ENCODE assay signal across 11 cellular contexts in the genomic region with DNA sequence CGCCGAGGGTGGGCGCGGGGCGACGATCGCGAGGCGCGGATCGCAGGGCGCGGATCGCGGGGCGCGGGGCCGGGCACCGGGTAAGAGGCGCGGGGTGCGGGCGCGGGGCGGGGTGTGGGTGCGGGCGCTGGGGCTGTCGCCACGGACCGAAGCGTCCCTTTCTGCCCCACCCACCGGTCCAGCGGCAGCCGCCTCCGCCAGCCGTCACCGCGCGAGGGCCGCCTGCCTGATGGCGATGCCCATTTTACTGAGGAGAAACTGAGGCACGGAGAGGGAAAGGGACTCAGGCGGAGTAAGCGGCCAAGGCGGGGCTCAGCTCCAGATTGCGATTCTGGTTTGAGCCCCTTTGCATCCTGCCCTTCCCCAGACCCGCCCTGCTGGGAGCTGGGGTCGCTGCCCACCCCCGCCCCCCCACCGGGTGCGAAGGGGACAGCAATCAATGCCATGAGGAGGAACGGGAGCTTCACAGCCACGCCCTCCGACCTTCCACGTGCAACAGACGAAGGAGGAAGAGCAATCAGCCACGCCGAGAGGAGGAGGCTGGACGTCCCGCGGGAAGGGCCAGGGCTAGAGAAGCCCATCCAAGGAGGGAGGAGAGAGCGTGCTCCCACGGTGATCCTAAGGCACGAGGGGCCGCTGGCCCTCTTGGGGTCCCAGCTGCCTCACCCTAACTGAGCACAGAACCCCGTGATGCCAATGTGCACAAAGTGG. TPM values are rescaled to one million over a fixed set of nuclear protein-coding genes. Genes with fewer than 3 reads are reported as not detected.
DNase-seq lines count a peak whose midpoint lies in the region; ATAC-seq and TF ChIP-seq lines count a peak whose summit lies in the region.
"Had no signal": no experiment of that assay in that cellular context is flagged by ENCODE, and none has a peak within 500 bp of the region (broad histone marks: within the 10 kb centered on the region; RNA-seq: fewer than 3 reads in every experiment).

No MANE protein-coding gene starts in this region.

- intact Hi-C loops in A673 (cut with micrococcal nuclease; ENCODE audit: unreplicated experiment) (no loop called here), dorsolateral prefrontal cortex (cut with DNase I) (no loop called here)

- no peak overlapping the region for H3K27ac Mint-ChIP-seq in naive thymus-derived CD8-positive, alpha-beta T cell
- H3K27ac Mint-ChIP-seq: CD4-positive, alpha-beta T cell had no signal

- peak overlapping the region in 5 of 10 donors; percentile 33 to 54 (median 41) for H3K4me3 Mint-ChIP-seq in naive thymus-derived CD8-positive, alpha-beta T cell
- H3K4me3 Mint-ChIP-seq: CD4-positive, alpha-beta T cell had no signal

- H3K9me3 Mint-ChIP-seq in naive thymus-derived CD8-positive, alpha-beta T cell = peaks cover 0 to 2% (median 0%) of the 10 kb centered on the region in 9 donors
- H3K9me3 Mint-ChIP-seq: CD4-positive, alpha-beta T cell; naive thymus-derived CD4-positive, alpha-beta T cell had no signal

- peaks cover 61% of the 10 kb centered on the region for H3K27me3 ChIP-seq in A673 (replicated peaks; ENCODE audit: insufficient read depth, low read depth, low read length, poor library complexity)
- H3K27me3 ChIP-seq in HUES48 (ENCODE audit: control insufficient read depth, insufficient read depth, low read length) = peaks cover 76% of the 10 kb centered on the region
- peaks cover 0 to 23% (median 4%) of the 10 kb centered on the region in 45 donors for H3K27me3 ChIP-seq in dorsolateral prefrontal cortex

- POLR2A ChIA-PET in A673 (lab: Charles Lee; ENCODE audit: low non-redundant PET) = no interaction called here
- POLR2A ChIA-PET in naive thymus-derived CD8-positive, alpha-beta T cell (lab: Charles Lee) = no interaction called here

- peak overlapping the region; percentile 23 for H3K4me3 ChIP-seq in A673 (ENCODE audit: low read depth, low read length, poor library complexity, severe bottlenecking)
- H3K4me3 ChIP-seq in HUES48 (ENCODE audit: low read depth, low read length) = peak overlapping the region; percentile 6; the same call in 1 of the 2 replicates
- peak overlapping the region in 58 of 59 donors; percentile 8 to 75 (median 53) for H3K4me3 ChIP-seq in dorsolateral prefrontal cortex

- no peaks in the 10 kb centered on the region for H3K36me3 ChIP-seq in A673 (ENCODE audit: insufficient read depth, low read length, poor library complexity, severe bottlenecking)
- H3K36me3 ChIP-seq in HUES48 (ENCODE audit: control insufficient read depth, insufficient read depth, low read length) = no peaks in the 10 kb centered on the region

- TF ChIP-seq CTCF in A673 (conservative IDR thresholded peaks at IDR 0.05; ENCODE audit: low read depth, low read length) (no peak), dorsolateral prefrontal cortex (IDR thresholded peaks at IDR 0.05 in 54 of 56, conservative IDR thresholded peaks at IDR 0.05 in 2 of 56; ENCODE audit: low read depth in 1 of 56, partially characterized antibody in 56 of 56) (no peak)

- DNase-seq in A673 (ENCODE audit: low spot score) = no peak
- no peak for DNase-seq in dorsolateral prefrontal cortex
- no peak for DNase-seq in naive thymus-derived CD8-positive, alpha-beta T cell
- DNase-seq in SW 1271 (lab: John Stamatoyannopoulos, UW) = no peak
- DNase-seq in NCI-H1436 (lab: John Stamatoyannopoulos, UW) = no peak
- DNase-seq: CD4-positive, alpha-beta T cell; naive thymus-derived CD4-positive, alpha-beta T cell; SHP77 had no signal

- no peaks in the 10 kb centered on the region for H3K9me3 ChIP-seq in A673 (ENCODE audit: low read depth, low read length, poor library complexity, severe bottlenecking)
- no peaks in the 10 kb centered on the region for H3K9me3 ChIP-seq in HUES48 (ENCODE audit: control insufficient read depth, insufficient read depth, low read length)

- no TSS peak for BruUV-seq in A673 (replicated peaks; lab: Mats Ljungman, UMichigan)

- H3K4me1 ChIP-seq in A673 (ENCODE audit: insufficient read depth, low read length, poor library complexity, severe bottlenecking) (peaks cover 6% of the 10 kb centered on the region), HUES48 (ENCODE audit: control insufficient read depth, insufficient read depth, low read length) (no peaks in the 10 kb centered on the region)

- H3K27ac ChIP-seq in A673 (ENCODE audit: low read depth, low read length, poor library complexity, severe bottlenecking) = no peak overlapping the region
- no peak overlapping the region for H3K27ac ChIP-seq in HUES48 (ENCODE audit: low read depth, low read length)
- H3K27ac ChIP-seq in dorsolateral prefrontal cortex = peak overlapping the region in 5 of 59 donors; percentile 29 to 73 (median 35)

- peaks cover 0 to 2% (median 0%) of the 10 kb centered on the region in 3 donors for H3K36me3 Mint-ChIP-seq in naive thymus-derived CD8-positive, alpha-beta T cell

- H3K27me3 Mint-ChIP-seq in naive thymus-derived CD8-positive, alpha-beta T cell = peaks cover 21 to 58% (median 46%) of the 10 kb centered on the region in 5 donors

- no peak overlapping the region for H3K9ac ChIP-seq in HUES48 (ENCODE audit: low read depth, low read length)

- peaks cover 8 to 19% (median 11%) of the 10 kb centered on the region in 4 donors for H3K4me1 Mint-ChIP-seq in naive thymus-derived CD8-positive, alpha-beta T cell

- CTCF ChIA-PET in A673 (lab: Charles Lee) = no interaction called here

- peak; percentile 12 to 23 for ATAC-seq in naive thymus-derived CD8-positive, alpha-beta T cell
- no peak for ATAC-seq in esophagus mucosa
- ATAC-seq in GM21528 (IDR thresholded peaks at IDR 0.05; ENCODE audit: low FRiP score, unreplicated experiment) = no peak
- ATAC-seq: naive thymus-derived CD4-positive, alpha-beta T cell had no signal

RNA-seq across cellular contexts. Expression of gene MAN2B2, which starts 10.9 kb away (rescaled TPM):
- total RNA-seq in A673 (2021) = 14.5 and 14.9 TPM in 2 replicates
- total RNA-seq in dorsolateral prefrontal cortex = 10 to 100 TPM; 22.1 to 45.0 (median 34.3) TPM
- 10 to 100 TPM; 41.2 to 43.2 TPM for total RNA-seq in naive thymus-derived CD8-positive, alpha-beta T cell
- 10 to 100 TPM; 11.8 to 30.4 (median 14.4) TPM for polyA plus RNA-seq in naive thymus-derived CD8-positive, alpha-beta T cell
- total RNA-seq in esophagus mucosa = 11.0 TPM

Comparison
In these comparisons a context has a peak if more than half of its experiments do, and no peak if none do; other contexts are left out.
1. ATAC-seq: peak in naive thymus-derived CD8-positive, alpha-beta T cell (2 of 2); none in esophagus mucosa (single experiment) and GM21528 (single experiment).
2. Peak in every context shown above with its lines, with median percentiles within 50 percentile points of each other: H3K4me3 ChIP-seq.